ENCODE assay signal across 8 cellular contexts in genomic region chr14:57268161-57269067, GRCh38. TPM values are rescaled to one million over a fixed set of nuclear protein-coding genes. Genes with fewer than 3 reads are reported as not detected.
A peak's percentile ranks its signal among the peaks of the same experiment; 100 is the strongest.
DNase-seq lines count a peak whose midpoint lies in the region; ATAC-seq, FAIRE-seq and TF ChIP-seq lines count a peak whose summit lies in the region.

TSS of gene AP5M1 (plus strand) at chr14:57268971. CDS start at chr14:57269315, 344 bp downstream.
A gene with protein sequence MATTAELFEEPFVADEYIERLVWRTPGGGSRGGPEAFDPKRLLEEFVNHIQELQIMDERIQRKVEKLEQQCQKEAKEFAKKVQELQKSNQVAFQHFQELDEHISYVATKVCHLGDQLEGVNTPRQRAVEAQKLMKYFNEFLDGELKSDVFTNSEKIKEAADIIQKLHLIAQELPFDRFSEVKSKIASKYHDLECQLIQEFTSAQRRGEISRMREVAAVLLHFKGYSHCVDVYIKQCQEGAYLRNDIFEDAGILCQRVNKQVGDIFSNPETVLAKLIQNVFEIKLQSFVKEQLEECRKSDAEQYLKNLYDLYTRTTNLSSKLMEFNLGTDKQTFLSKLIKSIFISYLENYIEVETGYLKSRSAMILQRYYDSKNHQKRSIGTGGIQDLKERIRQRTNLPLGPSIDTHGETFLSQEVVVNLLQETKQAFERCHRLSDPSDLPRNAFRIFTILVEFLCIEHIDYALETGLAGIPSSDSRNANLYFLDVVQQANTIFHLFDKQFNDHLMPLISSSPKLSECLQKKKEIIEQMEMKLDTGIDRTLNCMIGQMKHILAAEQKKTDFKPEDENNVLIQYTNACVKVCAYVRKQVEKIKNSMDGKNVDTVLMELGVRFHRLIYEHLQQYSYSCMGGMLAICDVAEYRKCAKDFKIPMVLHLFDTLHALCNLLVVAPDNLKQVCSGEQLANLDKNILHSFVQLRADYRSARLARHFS (minus strand): TSS chr14:57268905. CDS start chr14:57268648, 257 bp downstream.

- H3K79me1 ChIP-seq in H1 (ENCODE audit: low read depth, low read length) = no peaks in the 10 kb centered on the region; the same call in 1 of the 2 replicates

- peaks cover 22% of the 10 kb centered on the region for H3K36me3 Mint-ChIP-seq in activated CD8-positive, alpha-beta memory T cell treated with anti-CD3 and anti-CD28 coated beads, Interleukin-2, amount 10 ng/mL, durations not matched to agents 7 days and 5 days
- H3K36me3 Mint-ChIP-seq in memory B cell = peaks cover 2% of the 10 kb centered on the region

- H3K4ac ChIP-seq in H1 (replicated peaks; ENCODE audit: insufficient read length, low read depth, low read length) = no peak within 1 kb of the TSS

- TF ChIP-seq RAD21 in H1 (IDR thresholded peaks at IDR 0.05 in 1 of 2, conservative IDR thresholded peaks at IDR 0.05 in 1 of 2; ENCODE audit: low read depth in 2 of 2, low read length in 2 of 2) = no peak

- no peak for TF ChIP-seq CTCF in H1 (IDR thresholded peaks at IDR 0.05; ENCODE audit: control extremely low read depth in 1 of 3, insufficient read depth in 1 of 3, low read depth in 1 of 3, low read length in 3 of 3)

- H2AFZ ChIP-seq in H1 (ENCODE audit: low read length) = peak within 1 kb of the TSS; percentile 96

- peak within 1 kb of the TSS; percentile 95 for H4K5ac ChIP-seq in H1 (ENCODE audit: insufficient read length, low read depth, low read length)

- peak within 1 kb of the TSS; percentile 65 for H3K56ac ChIP-seq in H1 (replicated peaks; ENCODE audit: insufficient read length, low read depth, low read length)

- peak within 1 kb of the TSS; percentile 99 for H3K27ac Mint-ChIP-seq in activated CD8-positive, alpha-beta memory T cell treated with anti-CD3 and anti-CD28 coated beads, Interleukin-2, amount 10 ng/mL, durations not matched to agents 7 days and 5 days
- peak within 1 kb of the TSS; percentile 99 for H3K27ac Mint-ChIP-seq in memory B cell

- H3K9me3 ChIP-seq in NT2/D1 (ENCODE audit: insufficient read depth, low read length) = no peaks in the 10 kb centered on the region
- H3K9me3 ChIP-seq in H1 (ENCODE audit: insufficient read depth in 2 of 2, low read depth in 1 of 2, low read length in 1 of 2) = no peaks in the 10 kb centered on the region

- H2BK120ac ChIP-seq in H1 (replicated peaks; ENCODE audit: low read depth, low read length) = no peak within 1 kb of the TSS

- no peaks in the 10 kb centered on the region for H3K27me3 ChIP-seq in NT2/D1 (ENCODE audit: insufficient read depth, insufficient read length)
- H3K27me3 ChIP-seq in H1 (replicated peaks in 1 of 4; ENCODE audit: control insufficient read depth in 3 of 4, extremely low read depth in 1 of 4, insufficient read depth in 3 of 4, low read length in 3 of 4) = no peaks in the 10 kb centered on the region

- H3K36me3 ChIP-seq in NT2/D1 (ENCODE audit: insufficient read depth, insufficient read length, low read length) = peaks cover 4% of the 10 kb centered on the region
- H3K36me3 ChIP-seq in H1 (ENCODE audit: control insufficient read depth in 2 of 4, insufficient read depth in 4 of 4, low read length in 3 of 4) = peaks cover 0 to 2% (median 0%) of the 10 kb centered on the region in 4 experiments; a peak in 1 of 8 replicates

- H3K14ac ChIP-seq in H1 (ENCODE audit: insufficient read length) = no peak within 1 kb of the TSS

- H4K8ac ChIP-seq in H1 (ENCODE audit: extremely low read depth, insufficient read depth, low read length) = peak within 1 kb of the TSS; percentile 81; the same call in 1 of the 2 replicates

- no peak within 1 kb of the TSS for H3K23ac ChIP-seq in H1 (ENCODE audit: insufficient read length)

- H3K9me3 Mint-ChIP-seq in activated CD8-positive, alpha-beta memory T cell treated with anti-CD3 and anti-CD28 coated beads, Interleukin-2, amount 10 ng/mL, durations not matched to agents 7 days and 5 days (ENCODE audit: low read depth) = no peaks in the 10 kb centered on the region
- H3K9me3 Mint-ChIP-seq in memory B cell = no peaks in the 10 kb centered on the region

- peak within 1 kb of the TSS; percentile 79 for H4K91ac ChIP-seq in H1 (replicated peaks; ENCODE audit: insufficient read length, low read length)

- TF ChIP-seq EP300 in H1 (IDR thresholded peaks at IDR 0.05; ENCODE audit: borderline replicate concordance in 1 of 2, low read depth in 2 of 2, low read length in 2 of 2) = 0 out of 3 replicates have a peak, but pooled peaks of 1 of the 2 experiments have one; percentile 24

- H2BK12ac ChIP-seq in H1 (ENCODE audit: low read depth, low read length) = peak within 1 kb of the TSS; percentile 62; the same call in 1 of the 2 replicates

- H3K23me2 ChIP-seq in H1 (ENCODE audit: low read depth, low read length) = no peaks in the 10 kb centered on the region

- H3K27me3 Mint-ChIP-seq in activated CD8-positive, alpha-beta memory T cell treated with anti-CD3 and anti-CD28 coated beads, Interleukin-2, amount 10 ng/mL, durations not matched to agents 7 days and 5 days = no peaks in the 10 kb centered on the region
- no peaks in the 10 kb centered on the region for H3K27me3 Mint-ChIP-seq in memory B cell

- H2BK20ac ChIP-seq in H1 (ENCODE audit: low read length) = no peak within 1 kb of the TSS

- H3K4me2 ChIP-seq in H1 (ENCODE audit: insufficient read depth in 1 of 2, low read depth in 2 of 2, low read length in 2 of 2) = peak within 1 kb of the TSS; percentile 68 to 73

- peaks cover 10 to 86% of the 10 kb centered on the region in 2 experiments; a peak in 3 of 4 replicates for H3K79me2 ChIP-seq in H1 (ENCODE audit: control insufficient read depth in 1 of 2, insufficient read depth in 2 of 2, low read length in 2 of 2)

- peak within 1 kb of the TSS; percentile 93 for H3K4me3 ChIP-seq in NT2/D1 (ENCODE audit: insufficient read length, low read depth)
- peak within 1 kb of the TSS; percentile 85 to 98 (median 95) for H3K4me3 ChIP-seq in H1 (ENCODE audit: extremely low read depth in 1 of 4, insufficient read depth in 2 of 4, low read depth in 3 of 4, low read length in 4 of 4)

- CTCF ChIA-PET in activated CD8-positive, alpha-beta memory T cell treated with anti-CD3 and anti-CD28 coated beads, Interleukin-2, amount 10 ng/mL, durations not matched to agents 7 days and 5 days (lab: Charles Lee) = interaction anchor here (0.8 to 1.7 kb wide), 3 partner anchors 10 to 689 kb away, joined by 3 to 8 read pairs (median 4); partner anchors contain the start of gene TMEM260
- CTCF ChIA-PET in H1 (lab: Charles Lee; ENCODE audit: partially characterized antibody) = interaction anchor here (0.6 to 1.2 kb wide), 2 partner anchors 33 to 141 kb away, joined by 3 to 4 read pairs; no protein-coding TSS in a partner anchor

- H2BK15ac ChIP-seq in H1 (ENCODE audit: low read length) = no peak within 1 kb of the TSS

- peak within 1 kb of the TSS; percentile 81 for H3K18ac ChIP-seq in H1 (ENCODE audit: extremely low read depth, low read length)

- H3K9ac ChIP-seq in NT2/D1 (ENCODE audit: insufficient read length, low read depth) (peak within 1 kb of the TSS; percentile 91), H1 (replicated peaks in 1 of 4; ENCODE audit: extremely low read depth in 1 of 4, low read depth in 3 of 4, low read length in 3 of 4) (peak within 1 kb of the TSS; percentile 87 to 96 (median 91))

- no peak within 1 kb of the TSS for H2AK5ac ChIP-seq in H1 (ENCODE audit: low read depth, low read length)

- H3K4me3 Mint-ChIP-seq in activated CD8-positive, alpha-beta memory T cell treated with anti-CD3 and anti-CD28 coated beads, Interleukin-2, amount 10 ng/mL, durations not matched to agents 7 days and 5 days = peak within 1 kb of the TSS; percentile 93
- peak within 1 kb of the TSS; percentile 98 for H3K4me3 Mint-ChIP-seq in memory B cell

- in situ Hi-C loops in Caki2 (cut with HindIII; ENCODE audit: low pct_unique_long_range_greater_than_20kb, low sequenced_read_pairs) = no loop called here

- no peak for TF ChIP-seq POLR2A in H1 (IDR thresholded peaks at IDR 0.05; ENCODE audit: control extremely low read depth in 1 of 2, low read depth in 2 of 2, low read length in 2 of 2)

- ATAC-seq in GM21381 (IDR thresholded peaks at IDR 0.05; ENCODE audit: unreplicated experiment) (peak; percentile 81), memory B cell (ENCODE audit: low read depth) (peak; percentile 76)
- peak; percentile 89 for ATAC-seq in activated CD8-positive, alpha-beta memory T cell treated with anti-CD3 and anti-CD28 coated beads, Interleukin-2, amount 10 ng/mL, durations not matched to agents 7 days and 5 days

- DNase-seq in Caki2 (ENCODE audit: low read depth) (peak; percentile 90), HUDEP-2 (lab: John Stamatoyannopoulos, UW; ENCODE audit: unreplicated experiment in 76 of 76) (peak in 75 of 76 experiments; percentile 56 to 92 (median 84)), NT2/D1 (ENCODE audit: low read depth, low spot score) (peak; percentile 82), H1 (ENCODE audit: low read depth in 1 of 2, low spot score in 2 of 2) (peak; percentile 64 to 87), memory B cell (ENCODE audit: low spot score in 2 of 2) (peak; percentile 83 to 85)
- DNase-seq in activated CD8-positive, alpha-beta memory T cell treated with anti-CD3 and anti-CD28 coated beads, Interleukin-2, amount 10 ng/mL, durations not matched to agents 7 days and 5 days = peak; percentile 95
- DNase-seq in stimulated activated CD8-positive, alpha-beta memory T cell treated with anti-CD3 and anti-CD28 coated beads, Interleukin-12 subunit alpha, Interleukin-12 subunit beta, amount 100 ng/mL, for 24 hours (ENCODE audit: extremely low read depth) = peak; percentile 76

- H3K27ac ChIP-seq in H1 (ENCODE audit: low read depth, low read length) = peak within 1 kb of the TSS; percentile 81

- H3K4me1 Mint-ChIP-seq in activated CD8-positive, alpha-beta memory T cell treated with anti-CD3 and anti-CD28 coated beads, Interleukin-2, amount 10 ng/mL, durations not matched to agents 7 days and 5 days = peaks cover 48% of the 10 kb centered on the region
- peaks cover 35% of the 10 kb centered on the region for H3K4me1 Mint-ChIP-seq in memory B cell

- WGBS in H1 (ENCODE audit: extremely low coverage in 1 of 2, insufficient coverage in 1 of 2, insufficient read length in 1 of 2, insufficient replicate concordance in 2 of 2, low coverage in 1 of 2, low lambda C conversion rate in 2 of 2, missing lambda C conversion rate in 1 of 2), 2 experiments = 1% methylated on average over 54 of the region's 76 CpGs; no CpG with 5 or more reads in 1 of the 2 experiments

- H3K4me1 ChIP-seq in NT2/D1 (ENCODE audit: insufficient read depth, insufficient read length) = no peaks in the 10 kb centered on the region
- peaks cover 0 to 3% (median 1%) of the 10 kb centered on the region in 4 experiments; a peak in 3 of 7 replicates for H3K4me1 ChIP-seq in H1 (replicated peaks in 1 of 4; ENCODE audit: control insufficient read depth in 3 of 4, insufficient read depth in 4 of 4, low read length in 3 of 4)

- peak within 1 kb of the TSS; percentile 87; the same call in 1 of the 2 replicates for H2BK5ac ChIP-seq in H1 (ENCODE audit: low read depth, low read length)

- H4K20me1 ChIP-seq in H1 (replicated peaks in 1 of 2; ENCODE audit: control insufficient read depth in 1 of 2, insufficient read depth in 2 of 2, low read length in 2 of 2) = peaks cover 2 to 7% of the 10 kb centered on the region in 2 experiments

- POLR2A ChIA-PET in H1 (lab: Charles Lee; ENCODE audit: partially characterized antibody) = interaction anchor here (0.6 to 3.8 kb wide), 14 partner anchors 8 to 1690 kb away, joined by 3 to 26 read pairs (median 3); partner anchors contain the start of gene NAA30

- peak; percentile 24 for FAIRE-seq in H1 (lab: Jason Lieb, UNC)

RNA-seq across cellular contexts. Expression of gene AP5M1, which starts in this region (rescaled TPM):
- 4.0 and 13.1 TPM in 2 replicates for total RNA-seq in Caki2 (2014; rRNA removed; shearing (Covaris generic); ENCODE audit: low replicate concordance)
- 10 to 100 TPM; 38.5 to 49.6 TPM for total RNA-seq in activated CD8-positive, alpha-beta memory T cell treated with anti-CD3 and anti-CD28 coated beads, Interleukin-2, amount 10 ng/mL, durations not matched to agents 7 days and 5 days
- total RNA-seq in H1 (2021; fragmentation: NEBNext Ultra II Directional; extraction: Animal tissue kit (Norgen Biotek cat#: 25700)) = 50.9 and 51.9 TPM in 2 replicates
- polyA plus RNA-seq in H1 (2011; rRNA removed) = 14.8 and 20.9 TPM in 2 replicates
- 23.7 TPM for polyA plus RNA-seq in H1 (2011; cell fraction: cytosol; rRNA removed)
- 14.0 TPM for polyA plus RNA-seq in H1 (2011; cell fraction: nucleus; rRNA removed)
- 21.9 to 41.7 TPM (median 25.1 TPM) in 4 replicates for polyA plus RNA-seq in H1 (2012, experiment 1 of 2)
- polyA plus RNA-seq in H1 (2012, experiment 2 of 2) = 0.98 TPM
- 22.5 TPM for polyA plus RNA-seq in H1 (2013, experiment 1 of 2)
- polyA plus RNA-seq in H1 (2013, experiment 2 of 2) = 22.5 TPM
- polyA minus RNA-seq in H1 (2011; rRNA and poly(A)+ RNA removed) = 53.7 and 67.2 TPM in 2 replicates
- polyA minus RNA-seq in H1 (2011; cell fraction: cytosol; rRNA and poly(A)+ RNA removed) = 12.6 TPM
- 38.9 TPM for polyA minus RNA-seq in H1 (2011; cell fraction: nucleus; rRNA and poly(A)+ RNA removed)

RNA-seq across cellular contexts. Expression of the second gene that starts in this region (rescaled TPM):
- total RNA-seq in Caki2 (2014; rRNA removed; shearing (Covaris generic); ENCODE audit: low replicate concordance) = 21.0 and 29.7 TPM in 2 replicates
- 10 to 100 TPM; 57.0 to 69.8 TPM for total RNA-seq in activated CD8-positive, alpha-beta memory T cell treated with anti-CD3 and anti-CD28 coated beads, Interleukin-2, amount 10 ng/mL, durations not matched to agents 7 days and 5 days
- 79.2 and 86.7 TPM in 2 replicates for total RNA-seq in H1 (2021; fragmentation: NEBNext Ultra II Directional; extraction: Animal tissue kit (Norgen Biotek cat#: 25700))
- polyA plus RNA-seq in H1 (2011; rRNA removed) = 16.6 and 23.0 TPM in 2 replicates
- polyA plus RNA-seq in H1 (2011; cell fraction: cytosol; rRNA removed) = 23.0 TPM
- polyA plus RNA-seq in H1 (2011; cell fraction: nucleus; rRNA removed) = 11.8 TPM
- 22.4 to 52.1 TPM (median 32.2 TPM) in 4 replicates for polyA plus RNA-seq in H1 (2012, experiment 1 of 2)
- 1.4 TPM for polyA plus RNA-seq in H1 (2012, experiment 2 of 2)
- polyA plus RNA-seq in H1 (2013, experiment 1 of 2) = 35.4 TPM
- polyA plus RNA-seq in H1 (2013, experiment 2 of 2) = 36.5 TPM
- polyA minus RNA-seq in H1 (2011; rRNA and poly(A)+ RNA removed) = 28.2 and 40.1 TPM in 2 replicates
- 42.6 TPM for polyA minus RNA-seq in H1 (2011; cell fraction: cytosol; rRNA and poly(A)+ RNA removed)
- polyA minus RNA-seq in H1 (2011; cell fraction: nucleus; rRNA and poly(A)+ RNA removed) = 56.4 TPM

Comparison
In these comparisons a context has a peak if more than half of its experiments do, and no peak if none do; other contexts are left out.
1. Peak in every context shown above with its lines: DNase-seq, ATAC-seq, H3K4me3 ChIP-seq and H3K27ac ChIP-seq.